Comparison of ENCODE assay signal across 8 cellular contexts in genomic region chr10:451021-451471, GRCh38.
DNase-seq lines count a peak whose midpoint lies in the region; ATAC-seq and TF ChIP-seq lines count a peak whose summit lies in the region.

No MANE protein-coding gene starts in this region.

- intact Hi-C loops in left colon (cut with DNase I, micrococcal nuclease) = no loop called here

- DNase-seq in T-helper 9 cell (peak; percentile 45), left colon (no peak), omental fat pad (ENCODE audit: low spot score) (no peak), NCI-H2196 treated with DMSO at 0.1 percent for 48 hours (lab: John Stamatoyannopoulos, UW; ENCODE audit: unreplicated experiment) (no peak)
- peak; percentile 38 for DNase-seq in effector CD8-positive, alpha-beta T cell (lab: John Stamatoyannopoulos, UW)
- DNase-seq in stimulated activated CD8-positive, alpha-beta memory T cell treated with anti-CD3 and anti-CD28 coated beads, Interleukin-12 subunit alpha, Interleukin-12 subunit beta, amount 100 ng/mL, for 24 hours (ENCODE audit: extremely low read depth) = peak; percentile 21

- ATAC-seq in GM18508 (IDR thresholded peaks at IDR 0.05; ENCODE audit: insufficient read depth, unreplicated experiment) (peak; percentile 93), HG02970 (IDR thresholded peaks at IDR 0.05; ENCODE audit: low FRiP score, unreplicated experiment) (peak; percentile 55), left colon (no peak), omental fat pad (ENCODE audit: low FRiP score) (no peak)

- no peak for TF ChIP-seq CTCF in omental fat pad (IDR thresholded peaks at IDR 0.05)

Comparison
In these comparisons a context has a peak if more than half of its experiments do, and no peak if none do; other contexts are left out.
1. ATAC-seq: peak in GM18508 (single experiment) and HG02970 (single experiment); none in left colon (single experiment) and omental fat pad (single experiment).
2. DNase-seq: peak in T-helper 9 cell (single experiment), effector CD8-positive, alpha-beta T cell (single experiment) and stimulated activated CD8-positive, alpha-beta memory T cell treated with anti-CD3 and anti-CD28 coated beads, Interleukin-12 subunit alpha, Interleukin-12 subunit beta, amount 100 ng/mL, for 24 hours (single experiment); none in left colon (0 of 2), omental fat pad (single experiment) and NCI-H2196 treated with DMSO at 0.1 percent for 48 hours (single experiment).